In the genomic region with DNA sequence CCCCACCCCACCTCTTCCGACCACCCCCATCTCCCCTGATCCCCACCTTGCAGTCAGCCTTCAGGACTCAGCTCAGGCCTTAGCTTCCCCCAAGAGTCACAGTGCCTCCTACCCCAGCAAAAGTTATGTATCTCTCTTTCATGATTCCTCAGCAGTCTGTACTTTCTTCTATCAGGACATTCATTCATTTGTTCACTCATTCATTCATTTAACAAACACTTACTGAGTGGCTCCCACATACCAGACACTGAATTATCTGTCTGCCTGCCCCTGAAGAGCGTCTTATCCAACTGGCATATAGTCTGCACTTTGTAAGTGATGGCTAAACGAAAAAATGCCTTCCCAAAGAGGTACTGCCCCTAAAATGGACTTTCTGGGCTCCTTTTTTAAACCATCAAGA, we compare ENCODE assay signal across 2 cellular contexts.
TF ChIP-seq lines count a peak whose summit lies in the region.

No MANE protein-coding gene starts in this region.

TF ChIP-seq in GM23338, 12 proteins besides CTCF, POLR2A, EP300 and RAD21 (continued from another document):
- TF ChIP-seq CREB1 (CRISPR knock-in tag; IDR thresholded peaks at IDR 0.05; ENCODE audit: low read depth), result no peak
- no peak for TF ChIP-seq EZH2 (IDR thresholded peaks at IDR 0.05; ENCODE audit: low read depth, unreplicated experiment)
- TF ChIP-seq STAT1 (IDR thresholded peaks at IDR 0.05; ENCODE audit: unreplicated experiment), result no peak
- no peak for TF ChIP-seq REST (IDR thresholded peaks at IDR 0.05; ENCODE audit: unreplicated experiment)
- TF ChIP-seq POLR2AphosphoS5 (IDR thresholded peaks at IDR 0.05; ENCODE audit: low read depth), result no peak
- no peak for TF ChIP-seq ZNF331 (CRISPR knock-in tag; IDR thresholded peaks at IDR 0.05; ENCODE audit: low read depth)
- no peak for TF ChIP-seq ZNF462 (CRISPR knock-in tag; IDR thresholded peaks at IDR 0.05)
- TF ChIP-seq, protein P1, sequence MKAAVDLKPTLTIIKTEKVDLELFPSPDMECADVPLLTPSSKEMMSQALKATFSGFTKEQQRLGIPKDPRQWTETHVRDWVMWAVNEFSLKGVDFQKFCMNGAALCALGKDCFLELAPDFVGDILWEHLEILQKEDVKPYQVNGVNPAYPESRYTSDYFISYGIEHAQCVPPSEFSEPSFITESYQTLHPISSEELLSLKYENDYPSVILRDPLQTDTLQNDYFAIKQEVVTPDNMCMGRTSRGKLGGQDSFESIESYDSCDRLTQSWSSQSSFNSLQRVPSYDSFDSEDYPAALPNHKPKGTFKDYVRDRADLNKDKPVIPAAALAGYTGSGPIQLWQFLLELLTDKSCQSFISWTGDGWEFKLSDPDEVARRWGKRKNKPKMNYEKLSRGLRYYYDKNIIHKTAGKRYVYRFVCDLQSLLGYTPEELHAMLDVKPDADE (IDR thresholded peaks at IDR 0.05), result no peak

TF ChIP-seq in K562, 482 proteins besides CTCF, POLR2A, EP300 and RAD21 (continued from another document):
- TF ChIP-seq, protein P2, sequence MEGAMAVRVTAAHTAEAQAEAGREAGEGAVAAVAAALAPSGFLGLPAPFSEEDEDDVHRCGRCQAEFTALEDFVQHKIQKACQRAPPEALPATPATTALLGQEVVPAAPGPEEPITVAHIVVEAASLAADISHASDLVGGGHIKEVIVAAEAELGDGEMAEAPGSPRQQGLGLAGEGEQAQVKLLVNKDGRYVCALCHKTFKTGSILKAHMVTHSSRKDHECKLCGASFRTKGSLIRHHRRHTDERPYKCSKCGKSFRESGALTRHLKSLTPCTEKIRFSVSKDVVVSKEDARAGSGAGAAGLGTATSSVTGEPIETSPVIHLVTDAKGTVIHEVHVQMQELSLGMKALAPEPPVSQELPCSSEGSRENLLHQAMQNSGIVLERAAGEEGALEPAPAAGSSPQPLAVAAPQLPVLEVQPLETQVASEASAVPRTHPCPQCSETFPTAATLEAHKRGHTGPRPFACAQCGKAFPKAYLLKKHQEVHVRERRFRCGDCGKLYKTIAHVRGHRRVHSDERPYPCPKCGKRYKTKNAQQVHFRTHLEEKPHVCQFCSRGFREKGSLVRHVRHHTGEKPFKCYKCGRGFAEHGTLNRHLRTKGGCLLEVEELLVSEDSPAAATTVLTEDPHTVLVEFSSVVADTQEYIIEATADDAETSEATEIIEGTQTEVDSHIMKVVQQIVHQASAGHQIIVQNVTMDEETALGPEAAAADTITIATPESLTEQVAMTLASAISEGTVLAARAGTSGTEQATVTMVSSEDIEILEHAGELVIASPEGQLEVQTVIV (CRISPR knock-in tag; IDR thresholded peaks at IDR 0.05; ENCODE audit: borderline replicate concordance), result no peak
